Comparison of ENCODE assay signal across 16 cellular contexts in genomic region chr6:37600287-37600916, GRCh38.
"Had no signal": no experiment of that assay in that cellular context is flagged by ENCODE, and none has a peak within 500 bp of the region (broad histone marks: within the 10 kb centered on the region; RNA-seq: fewer than 3 reads in every experiment).

No MANE protein-coding gene starts in this region.

- DNase-seq: activated CD4-positive, alpha-beta T cell treated with anti-CD3 and anti-CD28 coated beads, Interleukin-2, amount 50 U/mL, for 1 hour; activated naive CD4-positive, alpha-beta T cell treated with anti-CD3 and anti-CD28 coated beads, Interleukin-2, amount 50 U/mL, for 16 hours; activated T-cell treated with anti-CD3 and anti-CD28 coated beads for 4 hours; adrenal gland; caudate nucleus; effector memory CD4-positive, alpha-beta T cell; kidney; left ventricle myocardium superior; mesenchymal stem cell; sigmoid colon; stimulated activated CD4-positive, alpha-beta T cell treated with anti-CD3 and anti-CD28 coated beads, Interleukin-2, amount 100 ng/mL, for 48 hours; stimulated activated CD8-positive, alpha-beta memory T cell treated with anti-CD3 and anti-CD28 coated beads, Interleukin-4, amount 100 ng/mL, for 48 hours had no signal

- ATAC-seq: activated T-helper 17 cell treated with anti-CD3 and anti-CD28 coated beads, Interleukin-2, amount 50 U/mL, for 72 hours; left ventricle myocardium superior had no signal

- H3K9me3 ChIP-seq: adrenal gland, sigmoid colon, thoracic aorta had no signal

- FAIRE-seq: kidney had no signal

- H3K36me3 ChIP-seq: adrenal gland, sigmoid colon, thoracic aorta had no signal

- H3K4me1 ChIP-seq: adrenal gland, sigmoid colon had no signal

- H3K4me3 ChIP-seq: adrenal gland, coronary artery, sigmoid colon, thoracic aorta had no signal

- H3K27ac ChIP-seq: adrenal gland, coronary artery, epithelial cell of prostate, sigmoid colon, thoracic aorta had no signal

- H3K27me3 ChIP-seq: adrenal gland, sigmoid colon had no signal
